29 cellular contexts compared by ENCODE assay signal in genomic region chr15:99275525-99276128, GRCh38. TPM values are rescaled to one million over a fixed set of nuclear protein-coding genes. Genes with fewer than 3 reads are reported as not detected.
A peak's percentile ranks its signal among the peaks of the same experiment; 100 is the strongest.
DNase-seq lines count a peak whose midpoint lies in the region; ATAC-seq and TF ChIP-seq lines count a peak whose summit lies in the region.
"Had no signal": no experiment of that assay in that cellular context is flagged by ENCODE, and none has a peak within 500 bp of the region (broad histone marks: within the 10 kb centered on the region; RNA-seq: fewer than 3 reads in every experiment).

No MANE protein-coding gene starts in this region.

- no peaks in the 10 kb centered on the region for H3K36me3 ChIP-seq in GM23338 (ENCODE audit: insufficient read depth)
- H3K36me3 ChIP-seq: adrenal gland, left lung, upper lobe of left lung had no signal

- no peaks in the 10 kb centered on the region for H3K9me3 Mint-ChIP-seq in GM23338
- H3K9me3 Mint-ChIP-seq: immature natural killer cell, natural killer cell had no signal

- H3K4me1 ChIP-seq in GM23338 (ENCODE audit: insufficient read depth) = peaks cover 8% of the 10 kb centered on the region; the same call in 1 of the 2 replicates
- H3K4me1 ChIP-seq: A549, adrenal gland had no signal

- ATAC-seq in GM23338 = peak; percentile 54
- no peak for ATAC-seq in HG03135 (IDR thresholded peaks at IDR 0.05; ENCODE audit: unreplicated experiment)
- ATAC-seq in HG03521 (IDR thresholded peaks at IDR 0.05; ENCODE audit: unreplicated experiment) = no peak
- ATAC-seq: A549; activated CD4-positive, alpha-beta T cell treated with anti-CD3 and anti-CD28 coated beads for 36 hours; esophagus mucosa; HepG2; left lung; natural killer cell had no signal

- TF ChIP-seq CTCF in GM23338 (conservative IDR thresholded peaks at IDR 0.05; ENCODE audit: low read depth in 2 of 2) = no peak

- H3K27ac Mint-ChIP-seq in GM23338 = peak overlapping the region; percentile 70; the same call in 1 of the 2 replicates
- H3K27ac Mint-ChIP-seq: activated CD4-positive, alpha-beta T cell treated with anti-CD3 and anti-CD28 coated beads for 36 hours; brain; immature natural killer cell; mesothelial cell of epicardium; natural killer cell had no signal

- no peak overlapping the region for H2AFZ ChIP-seq in GM23338
- H2AFZ ChIP-seq: hepatocyte had no signal

- H3K27me3 ChIP-seq in GM23338 (ENCODE audit: insufficient read depth) = no peaks in the 10 kb centered on the region
- H3K27me3 ChIP-seq: adrenal gland, hepatocyte, left lung, upper lobe of left lung had no signal

- H3K4me1 Mint-ChIP-seq in GM23338 = peaks cover 8% of the 10 kb centered on the region
- H3K4me1 Mint-ChIP-seq: mesothelial cell of epicardium had no signal

- DNase-seq in NCI-H748 (lab: John Stamatoyannopoulos, UW; ENCODE audit: unreplicated experiment) (peak; percentile 1), NCI-H748 treated with DMSO at 0.1 percent for 48 hours (lab: John Stamatoyannopoulos, UW) (no peak), GM23338 (ENCODE audit: low spot score) (peak; percentile 19), SW480 (ENCODE audit: low spot score) (peak; percentile 5), T1000 (lab: John Stamatoyannopoulos, UW) (no peak), inferior parietal cortex (ENCODE audit: extremely low spot score) (no peak)
- DNase-seq: activated CD4-positive, alpha-beta T cell treated with anti-CD3 and anti-CD28 coated beads for 36 hours; activated naive CD4-positive, alpha-beta T cell treated with Interleukin-2 at 50 U/mL for 16 hours; activated T-cell treated with anti-CD3 and anti-CD28 coated beads, Interleukin-2, amount 50 U/mL, for 48 hours; adrenal gland; effector CD4-positive, alpha-beta T cell; immature natural killer cell; left lung; natural killer cell; NCI-H1105; NCI-H2081 treated with DMSO at 0.1 percent for 48 hours; NCI-H510A; NK-92 treated with Interleukin-12 subunit alpha and Interleukin-12 subunit beta, amount 100 ng/mL, for 24 hours; SHP77 treated with DMSO at 0.1 percent for 48 hours; stimulated activated CD8-positive, alpha-beta memory T cell treated with anti-CD3 and anti-CD28 coated beads, Interleukin-4, amount 100 ng/mL, for 48 hours; upper lobe of left lung had no signal

- H3K4me3 Mint-ChIP-seq in GM23338 = no peak overlapping the region
- H3K4me3 Mint-ChIP-seq: activated CD4-positive, alpha-beta T cell treated with anti-CD3 and anti-CD28 coated beads for 36 hours; brain; immature natural killer cell; mesothelial cell of epicardium; natural killer cell had no signal

- H3K79me2 ChIP-seq in GM23338 (replicated peaks; ENCODE audit: insufficient read depth) = no peaks in the 10 kb centered on the region

- H4K20me1 ChIP-seq in GM23338 (replicated peaks; ENCODE audit: insufficient read depth) = 0 out of 2 replicates have a peak, but pooled peaks cover 3% of the 10 kb centered on the region

- H3K27ac ChIP-seq in GM23338 (ENCODE audit: low read depth) = no peak overlapping the region
- H3K27ac ChIP-seq: A549, adrenal gland, hepatocyte, left lung, upper lobe of left lung had no signal

- H3F3A ChIP-seq in GM23338 (replicated peaks; ENCODE audit: low read depth) = no peaks in the 10 kb centered on the region

- no peak overlapping the region for H3K4me2 ChIP-seq in GM23338
- H3K4me2 ChIP-seq: A549, hepatocyte had no signal

- H3K9me2 ChIP-seq in GM23338 (ENCODE audit: insufficient read depth) = no peaks in the 10 kb centered on the region

- H3K27me3 Mint-ChIP-seq in GM23338 (ENCODE audit: insufficient read depth, low read depth, poor library complexity) = no peaks in the 10 kb centered on the region
- H3K27me3 Mint-ChIP-seq: activated CD4-positive, alpha-beta T cell treated with anti-CD3 and anti-CD28 coated beads for 36 hours; brain had no signal

- H3K36me3 Mint-ChIP-seq in GM23338 (ENCODE audit: low read depth) = no peaks in the 10 kb centered on the region
- H3K36me3 Mint-ChIP-seq: natural killer cell had no signal

- H3K4me3 ChIP-seq in GM23338 = no peak overlapping the region
- H3K4me3 ChIP-seq: A549, adrenal gland, hepatocyte, left lung, upper lobe of left lung had no signal

TF ChIP-seq in GM23338, 12 proteins besides CTCF, POLR2A, EP300 and RAD21:
- no peak for TF ChIP-seq POLR2AphosphoS5 (IDR thresholded peaks at IDR 0.05; ENCODE audit: low read depth)
- TF ChIP-seq NANOG (IDR thresholded peaks at IDR 0.05; ENCODE audit: borderline replicate concordance) = no peak
- no peak for TF ChIP-seq STAT1 (IDR thresholded peaks at IDR 0.05; ENCODE audit: unreplicated experiment)
- TF ChIP-seq REST (IDR thresholded peaks at IDR 0.05; ENCODE audit: unreplicated experiment) = no peak

RNA-seq across cellular contexts. Expression of gene LRRC28, which starts 24.3 kb away (rescaled TPM):
- total RNA-seq in GM23338 (2014; rRNA removed; shearing (Covaris generic)) = 26.7 and 28.4 TPM in 2 replicates
- polyA plus RNA-seq in GM23338 (2016; fragmentation: Nextera tagmentation; extraction: Ambion mirVana) = 12.2 and 12.9 TPM in 2 replicates

RNA-seq across cellular contexts. Expression of gene TTC23, which starts 26.2 kb away (rescaled TPM):
- 17.0 and 25.2 TPM in 2 replicates for total RNA-seq in GM23338 (2014; rRNA removed; shearing (Covaris generic))
- 6.3 and 6.6 TPM in 2 replicates for polyA plus RNA-seq in GM23338 (2016; fragmentation: Nextera tagmentation; extraction: Ambion mirVana)

Comparison
In these comparisons a context has a peak if more than half of its experiments do, and no peak if none do; other contexts are left out.
1. DNase-seq: peak in NCI-H748 (single experiment), GM23338 (single experiment) and SW480 (single experiment); none in NCI-H748 treated with DMSO at 0.1 percent for 48 hours (single experiment), T1000 (single experiment) and inferior parietal cortex (single experiment).